ENCODE assay signal across 16 cellular contexts in the genomic region with DNA sequence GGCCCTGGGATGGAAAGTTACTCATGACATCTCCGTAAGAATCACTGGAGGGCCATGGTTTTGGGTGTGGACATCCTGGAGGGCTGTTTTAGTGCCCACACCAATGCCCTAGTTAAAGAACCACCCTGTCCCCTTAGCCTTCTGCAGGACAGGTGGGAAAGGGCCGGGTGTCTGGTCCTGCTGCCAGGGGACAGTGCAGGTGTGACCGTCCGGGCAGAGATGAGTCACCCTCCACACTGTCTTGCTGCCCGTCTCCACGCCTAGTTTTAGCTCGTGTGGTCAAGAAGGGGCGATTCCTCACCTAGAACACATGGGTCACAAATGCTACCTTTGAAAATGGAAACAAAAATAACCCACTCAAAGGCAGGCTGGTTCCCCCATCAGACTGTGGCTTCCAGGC. TPM values are rescaled to one million over a fixed set of nuclear protein-coding genes. Genes with fewer than 3 reads are reported as not detected.
DNase-seq lines count a peak whose midpoint lies in the region; ATAC-seq and TF ChIP-seq lines count a peak whose summit lies in the region.
"Had no signal": no experiment of that assay in that cellular context is flagged by ENCODE, and none has a peak within 500 bp of the region (broad histone marks: within the 10 kb centered on the region; RNA-seq: fewer than 3 reads in every experiment).

No MANE protein-coding gene starts in this region.

- H2AFZ ChIP-seq in mesenchymal stem cell (ENCODE audit: low read depth, low read length), result no peak overlapping the region

- H2BK12ac ChIP-seq in mesenchymal stem cell (ENCODE audit: low read length in 2 of 2), result peak overlapping the region; percentile 38 to 98

- no peak overlapping the region for H3K4me3 ChIP-seq in mesenchymal stem cell (ENCODE audit: insufficient read depth in 1 of 2, low read depth in 1 of 2, low read length in 2 of 2)
- H3K4me3 ChIP-seq in tibial artery, result no peak overlapping the region
- no peak overlapping the region for H3K4me3 ChIP-seq in lower leg skin (ENCODE audit: low read depth, poor library complexity, severe bottlenecking)
- H3K4me3 ChIP-seq: prostate gland had no signal

- WGBS in mesenchymal stem cell, result 85% methylated on average over 8 of the region's 8 CpGs
- 79 to 87% methylated on average over 8 of the region's 8 CpGs for WGBS in lower leg skin, 2 donors

- no peak overlapping the region for H2AK5ac ChIP-seq in mesenchymal stem cell (ENCODE audit: low read length, severe bottlenecking)

- no peak for ATAC-seq in left lobe of liver
- ATAC-seq: activated naive CD8-positive, alpha-beta T cell treated with anti-CD3 and anti-CD28 coated beads, Interleukin-2, amount 50 U/mL, for 24 hours had no signal

- H3K36me3 Mint-ChIP-seq in HFFc6 (ENCODE audit: low read depth), result peaks cover 19% of the 10 kb centered on the region
- H3K36me3 Mint-ChIP-seq: CD4-positive, alpha-beta memory T cell had no signal

- H3K18ac ChIP-seq in mesenchymal stem cell (ENCODE audit: low read depth in 1 of 2, low read length in 2 of 2), result peak overlapping the region; percentile 46 to 96

- intact Hi-C loops in tibial artery (cut with DNase I; ENCODE audit: low total_unique reads), result no loop called here
- intact Hi-C loops in lower leg skin (cut with DNase I; ENCODE audit: low total_unique reads), result no loop called here

- peak overlapping the region; percentile 100 for H3K27ac Mint-ChIP-seq in HFFc6
- H3K27ac Mint-ChIP-seq: activated naive CD8-positive, alpha-beta T cell treated with anti-CD3 and anti-CD28 coated beads, Interleukin-2, amount 50 U/mL, for 24 hours had no signal

- DNase-seq in HFFc6 (no peak), mesenchymal stem cell (no peak), tibial artery (no peak), DMS 273 treated with DMSO at 0.1 percent for 48 hours (lab: John Stamatoyannopoulos, UW) (no peak), left lobe of liver (ENCODE audit: low spot score) (no peak), lower leg skin (ENCODE audit: low spot score in 2 of 2) (no peak), NCI-H526 treated with DMSO at 0.1 percent for 48 hours (lab: John Stamatoyannopoulos, UW) (no peak)
- DNase-seq: activated naive CD8-positive, alpha-beta T cell treated with anti-CD3 and anti-CD28 coated beads, Interleukin-2, amount 50 U/mL, for 24 hours; activated T-cell treated with anti-CD3 and anti-CD28 coated beads, Interleukin-2, amount 50 U/mL, for 1 hour; CD4-positive, alpha-beta memory T cell; cortex of kidney; NCI-H1105; NCI-H510A; T-helper 2 cell had no signal

- H3K36me3 ChIP-seq in mesenchymal stem cell (ENCODE audit: control insufficient read depth in 1 of 2, insufficient read depth in 2 of 2, low read depth in 1 of 2, low read length in 2 of 2) (peaks cover 17 to 49% of the 10 kb centered on the region in 2 experiments), tibial artery (peaks cover 0 to 4% (median under 1%) of the 10 kb centered on the region in 3 donors)
- H3K36me3 ChIP-seq: prostate gland had no signal

- peak overlapping the region; percentile 44 for H2BK15ac ChIP-seq in mesenchymal stem cell (ENCODE audit: low read depth, poor library complexity, severe bottlenecking)

- no peak overlapping the region for H2BK5ac ChIP-seq in mesenchymal stem cell (ENCODE audit: low read depth, low read length, poor library complexity, severe bottlenecking)

- peak overlapping the region; percentile 67 for H4K91ac ChIP-seq in mesenchymal stem cell (ENCODE audit: low read length)

- H3K4me1 Mint-ChIP-seq in HFFc6 (ENCODE audit: low read depth), result peaks cover 78% of the 10 kb centered on the region

- TF ChIP-seq CTCF in HFFc6 (IDR thresholded peaks at IDR 0.05), result no peak
- TF ChIP-seq CTCF in tibial artery (IDR thresholded peaks at IDR 0.05), result no peak
- no peak for TF ChIP-seq CTCF in lower leg skin (IDR thresholded peaks at IDR 0.05)

- H3K9me3 ChIP-seq in mesenchymal stem cell (ENCODE audit: control insufficient read depth, low read length) (no peaks in the 10 kb centered on the region), tibial artery (no peaks in the 10 kb centered on the region)
- H3K9me3 ChIP-seq: prostate gland had no signal

- peak overlapping the region in 1 of 2 experiments; percentile 44 for H3K14ac ChIP-seq in mesenchymal stem cell (ENCODE audit: low read length in 2 of 2)

- peak overlapping the region; percentile 52 to 71 for H3K4ac ChIP-seq in mesenchymal stem cell (ENCODE audit: low read depth in 1 of 2, low read length in 2 of 2)

- H3K4me2 ChIP-seq in mesenchymal stem cell (ENCODE audit: low read length, poor library complexity, severe bottlenecking), result no peak overlapping the region

- H4K8ac ChIP-seq in mesenchymal stem cell (ENCODE audit: low read length), result peak overlapping the region; percentile 19

- H3K27me3 ChIP-seq in mesenchymal stem cell (ENCODE audit: control insufficient read depth in 1 of 2, insufficient read depth in 1 of 2, low read length in 2 of 2) (no peaks in the 10 kb centered on the region), tibial artery (no peaks in the 10 kb centered on the region)

- H2BK120ac ChIP-seq in mesenchymal stem cell (ENCODE audit: low read depth, low read length), result peak overlapping the region; percentile 56

- TF ChIP-seq POLR2A in lower leg skin (IDR thresholded peaks at IDR 0.05), result no peak

- H3K23ac ChIP-seq in mesenchymal stem cell (ENCODE audit: low read length in 2 of 2), result peak overlapping the region in 1 of 2 experiments; percentile 2

- no peaks in the 10 kb centered on the region for H3K9me3 Mint-ChIP-seq in HFFc6
- H3K9me3 Mint-ChIP-seq: activated naive CD8-positive, alpha-beta T cell treated with anti-CD3 and anti-CD28 coated beads, Interleukin-2, amount 50 U/mL, for 24 hours; CD4-positive, alpha-beta memory T cell had no signal

- peak overlapping the region; percentile 99 for H3K27ac ChIP-seq in angular gyrus (ENCODE audit: low read depth, low read length)
- H3K27ac ChIP-seq in mesenchymal stem cell (ENCODE audit: low read length, poor library complexity, severe bottlenecking), result no peak overlapping the region
- H3K27ac ChIP-seq in tibial artery, result peak overlapping the region; percentile 86 to 89

- peaks cover 15% of the 10 kb centered on the region for H3K27me3 Mint-ChIP-seq in HFFc6 (ENCODE audit: insufficient read depth)

- peak overlapping the region; percentile 94 for H3K9ac ChIP-seq in mesenchymal stem cell (ENCODE audit: low read length)

- peak overlapping the region; percentile 32 for H3K4me3 Mint-ChIP-seq in HFFc6
- H3K4me3 Mint-ChIP-seq: activated naive CD8-positive, alpha-beta T cell treated with anti-CD3 and anti-CD28 coated beads, Interleukin-2, amount 50 U/mL, for 24 hours; CD4-positive, alpha-beta memory T cell had no signal

- peaks cover 48% of the 10 kb centered on the region for H3K4me1 ChIP-seq in mesenchymal stem cell (ENCODE audit: control insufficient read depth, insufficient read depth, low read depth, low read length)
- peaks cover 23 to 91% (median 55%) of the 10 kb centered on the region in 4 donors for H3K4me1 ChIP-seq in tibial artery

- H3K79me1 ChIP-seq in mesenchymal stem cell (replicated peaks; ENCODE audit: low read length, poor library complexity, severe bottlenecking), result peaks cover 49% of the 10 kb centered on the region

RNA-seq across cellular contexts. Expression of a gene that starts 17.0 kb away (rescaled TPM):
- 1 to 10 TPM in 4 of 6 experiments, under 1 TPM in 2; 0.85 to 2.7 (median 1.6) TPM for total RNA-seq in HFFc6 (2021; fragmentation: NEBNext Ultra II Directional; extraction: Animal tissue kit (Norgen Biotek cat#: 25700))
- polyA plus RNA-seq in mesenchymal stem cell (2013, experiment 1 of 2), result 0.04 TPM
- polyA plus RNA-seq in mesenchymal stem cell (2013, experiment 2 of 2), result 0.05 TPM
- 0.33 TPM for total RNA-seq in left lobe of liver
- total RNA-seq in lower leg skin, result 1 to 10 TPM; 2.0 to 2.9 (median 2.6) TPM
- polyA plus RNA-seq: CD4-positive, alpha-beta memory T cell had no signal

RNA-seq across cellular contexts. Expression of a gene that starts 39.2 kb away (rescaled TPM):
- total RNA-seq in HFFc6 (2021; fragmentation: NEBNext Ultra II Directional; extraction: Animal tissue kit (Norgen Biotek cat#: 25700)), result 100 to 1,000 TPM; 547 to 705 (median 601) TPM
- 391 TPM for polyA plus RNA-seq in mesenchymal stem cell (2013, experiment 1 of 2)
- 397 TPM for polyA plus RNA-seq in mesenchymal stem cell (2013, experiment 2 of 2)
- total RNA-seq in left lobe of liver (26.4 TPM), lower leg skin (100 to 1,000 TPM in 2 of 4 donors, 10 to 100 TPM in 2; 69.7 to 203 (median 94.8) TPM)

RNA-seq across cellular contexts. Expression of a gene that starts 45.3 kb away (rescaled TPM):
- total RNA-seq in HFFc6 (2021; fragmentation: NEBNext Ultra II Directional; extraction: Animal tissue kit (Norgen Biotek cat#: 25700)), result 10 to 100 TPM; 43.6 to 50.3 (median 46.2) TPM
- 31.5 TPM for polyA plus RNA-seq in mesenchymal stem cell (2013, experiment 1 of 2)
- polyA plus RNA-seq in mesenchymal stem cell (2013, experiment 2 of 2), result 30.8 TPM
- total RNA-seq in left lobe of liver (21.8 TPM), lower leg skin (10 to 100 TPM; 36.7 to 63.6 (median 45.2) TPM)
